ENCODE assay signal across 1 cellular context in the genomic region with DNA sequence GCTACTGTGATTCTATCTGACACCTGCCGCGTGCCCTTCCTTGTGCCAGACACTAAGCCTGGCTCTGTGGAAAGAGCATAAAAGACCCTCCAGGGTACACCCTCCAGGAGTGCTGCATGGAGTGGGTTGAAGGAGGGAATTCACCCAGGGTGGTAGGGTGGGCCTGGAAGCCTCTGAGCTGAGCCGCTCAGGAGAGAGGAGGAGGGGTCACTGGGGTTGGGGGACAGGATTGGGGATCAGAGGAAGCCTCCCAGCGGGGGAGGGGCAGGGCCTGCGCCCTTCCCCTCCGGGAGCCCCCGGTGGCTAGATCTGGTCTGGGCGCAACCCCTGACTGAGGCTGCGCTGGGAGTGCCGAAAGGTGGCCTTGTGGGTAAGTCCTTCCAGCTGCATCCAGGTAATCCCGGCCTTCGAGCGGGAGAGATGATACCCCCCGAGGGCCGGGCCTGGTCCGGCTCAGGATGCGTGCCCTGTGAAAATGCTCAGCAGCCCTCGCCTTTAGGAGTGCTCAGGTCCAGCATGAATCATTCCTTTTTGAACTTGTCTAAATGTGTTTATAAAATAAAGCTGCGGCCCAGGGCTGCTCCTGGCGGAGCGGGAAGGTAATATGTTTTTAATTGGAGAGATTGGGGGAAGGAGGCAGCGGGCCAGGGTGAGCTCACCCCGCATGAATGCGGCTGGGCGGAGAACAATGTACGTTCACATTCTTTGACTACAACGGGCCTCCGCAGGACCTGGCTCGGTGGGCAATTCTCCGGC.
TF ChIP-seq lines count a peak whose summit lies in the region.

No MANE protein-coding gene starts in this region.

TF ChIP-seq in H1, 55 proteins besides CTCF, POLR2A, EP300 and RAD21 (continued from another document):
- TF ChIP-seq, protein P1, sequence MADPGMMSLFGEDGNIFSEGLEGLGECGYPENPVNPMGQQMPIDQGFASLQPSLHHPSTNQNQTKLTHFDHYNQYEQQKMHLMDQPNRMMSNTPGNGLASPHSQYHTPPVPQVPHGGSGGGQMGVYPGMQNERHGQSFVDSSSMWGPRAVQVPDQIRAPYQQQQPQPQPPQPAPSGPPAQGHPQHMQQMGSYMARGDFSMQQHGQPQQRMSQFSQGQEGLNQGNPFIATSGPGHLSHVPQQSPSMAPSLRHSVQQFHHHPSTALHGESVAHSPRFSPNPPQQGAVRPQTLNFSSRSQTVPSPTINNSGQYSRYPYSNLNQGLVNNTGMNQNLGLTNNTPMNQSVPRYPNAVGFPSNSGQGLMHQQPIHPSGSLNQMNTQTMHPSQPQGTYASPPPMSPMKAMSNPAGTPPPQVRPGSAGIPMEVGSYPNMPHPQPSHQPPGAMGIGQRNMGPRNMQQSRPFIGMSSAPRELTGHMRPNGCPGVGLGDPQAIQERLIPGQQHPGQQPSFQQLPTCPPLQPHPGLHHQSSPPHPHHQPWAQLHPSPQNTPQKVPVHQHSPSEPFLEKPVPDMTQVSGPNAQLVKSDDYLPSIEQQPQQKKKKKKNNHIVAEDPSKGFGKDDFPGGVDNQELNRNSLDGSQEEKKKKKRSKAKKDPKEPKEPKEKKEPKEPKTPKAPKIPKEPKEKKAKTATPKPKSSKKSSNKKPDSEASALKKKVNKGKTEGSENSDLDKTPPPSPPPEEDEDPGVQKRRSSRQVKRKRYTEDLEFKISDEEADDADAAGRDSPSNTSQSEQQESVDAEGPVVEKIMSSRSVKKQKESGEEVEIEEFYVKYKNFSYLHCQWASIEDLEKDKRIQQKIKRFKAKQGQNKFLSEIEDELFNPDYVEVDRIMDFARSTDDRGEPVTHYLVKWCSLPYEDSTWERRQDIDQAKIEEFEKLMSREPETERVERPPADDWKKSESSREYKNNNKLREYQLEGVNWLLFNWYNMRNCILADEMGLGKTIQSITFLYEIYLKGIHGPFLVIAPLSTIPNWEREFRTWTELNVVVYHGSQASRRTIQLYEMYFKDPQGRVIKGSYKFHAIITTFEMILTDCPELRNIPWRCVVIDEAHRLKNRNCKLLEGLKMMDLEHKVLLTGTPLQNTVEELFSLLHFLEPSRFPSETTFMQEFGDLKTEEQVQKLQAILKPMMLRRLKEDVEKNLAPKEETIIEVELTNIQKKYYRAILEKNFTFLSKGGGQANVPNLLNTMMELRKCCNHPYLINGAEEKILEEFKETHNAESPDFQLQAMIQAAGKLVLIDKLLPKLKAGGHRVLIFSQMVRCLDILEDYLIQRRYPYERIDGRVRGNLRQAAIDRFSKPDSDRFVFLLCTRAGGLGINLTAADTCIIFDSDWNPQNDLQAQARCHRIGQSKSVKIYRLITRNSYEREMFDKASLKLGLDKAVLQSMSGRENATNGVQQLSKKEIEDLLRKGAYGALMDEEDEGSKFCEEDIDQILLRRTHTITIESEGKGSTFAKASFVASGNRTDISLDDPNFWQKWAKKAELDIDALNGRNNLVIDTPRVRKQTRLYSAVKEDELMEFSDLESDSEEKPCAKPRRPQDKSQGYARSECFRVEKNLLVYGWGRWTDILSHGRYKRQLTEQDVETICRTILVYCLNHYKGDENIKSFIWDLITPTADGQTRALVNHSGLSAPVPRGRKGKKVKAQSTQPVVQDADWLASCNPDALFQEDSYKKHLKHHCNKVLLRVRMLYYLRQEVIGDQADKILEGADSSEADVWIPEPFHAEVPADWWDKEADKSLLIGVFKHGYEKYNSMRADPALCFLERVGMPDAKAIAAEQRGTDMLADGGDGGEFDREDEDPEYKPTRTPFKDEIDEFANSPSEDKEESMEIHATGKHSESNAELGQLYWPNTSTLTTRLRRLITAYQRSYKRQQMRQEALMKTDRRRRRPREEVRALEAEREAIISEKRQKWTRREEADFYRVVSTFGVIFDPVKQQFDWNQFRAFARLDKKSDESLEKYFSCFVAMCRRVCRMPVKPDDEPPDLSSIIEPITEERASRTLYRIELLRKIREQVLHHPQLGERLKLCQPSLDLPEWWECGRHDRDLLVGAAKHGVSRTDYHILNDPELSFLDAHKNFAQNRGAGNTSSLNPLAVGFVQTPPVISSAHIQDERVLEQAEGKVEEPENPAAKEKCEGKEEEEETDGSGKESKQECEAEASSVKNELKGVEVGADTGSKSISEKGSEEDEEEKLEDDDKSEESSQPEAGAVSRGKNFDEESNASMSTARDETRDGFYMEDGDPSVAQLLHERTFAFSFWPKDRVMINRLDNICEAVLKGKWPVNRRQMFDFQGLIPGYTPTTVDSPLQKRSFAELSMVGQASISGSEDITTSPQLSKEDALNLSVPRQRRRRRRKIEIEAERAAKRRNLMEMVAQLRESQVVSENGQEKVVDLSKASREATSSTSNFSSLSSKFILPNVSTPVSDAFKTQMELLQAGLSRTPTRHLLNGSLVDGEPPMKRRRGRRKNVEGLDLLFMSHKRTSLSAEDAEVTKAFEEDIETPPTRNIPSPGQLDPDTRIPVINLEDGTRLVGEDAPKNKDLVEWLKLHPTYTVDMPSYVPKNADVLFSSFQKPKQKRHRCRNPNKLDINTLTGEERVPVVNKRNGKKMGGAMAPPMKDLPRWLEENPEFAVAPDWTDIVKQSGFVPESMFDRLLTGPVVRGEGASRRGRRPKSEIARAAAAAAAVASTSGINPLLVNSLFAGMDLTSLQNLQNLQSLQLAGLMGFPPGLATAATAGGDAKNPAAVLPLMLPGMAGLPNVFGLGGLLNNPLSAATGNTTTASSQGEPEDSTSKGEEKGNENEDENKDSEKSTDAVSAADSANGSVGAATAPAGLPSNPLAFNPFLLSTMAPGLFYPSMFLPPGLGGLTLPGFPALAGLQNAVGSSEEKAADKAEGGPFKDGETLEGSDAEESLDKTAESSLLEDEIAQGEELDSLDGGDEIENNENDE (IDR thresholded peaks at IDR 0.05; ENCODE audit: insufficient replicate concordance, low read length), result no peak
- no peak for TF ChIP-seq TAF7 (optimal IDR thresholded peaks at IDR 0.05; ENCODE audit: borderline replicate concordance, low read depth, low read length)
- no peak for TF ChIP-seq NANOG (IDR thresholded peaks at IDR 0.05; ENCODE audit: insufficient read depth, low read depth, low read length, poor library complexity, severe bottlenecking)
- TF ChIP-seq, protein P2, sequence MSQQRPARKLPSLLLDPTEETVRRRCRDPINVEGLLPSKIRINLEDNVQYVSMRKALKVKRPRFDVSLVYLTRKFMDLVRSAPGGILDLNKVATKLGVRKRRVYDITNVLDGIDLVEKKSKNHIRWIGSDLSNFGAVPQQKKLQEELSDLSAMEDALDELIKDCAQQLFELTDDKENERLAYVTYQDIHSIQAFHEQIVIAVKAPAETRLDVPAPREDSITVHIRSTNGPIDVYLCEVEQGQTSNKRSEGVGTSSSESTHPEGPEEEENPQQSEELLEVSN (IDR thresholded peaks at IDR 0.05), result peak; percentile 32; the same call in 1 of the 2 replicates
